19 cellular contexts compared by ENCODE assay signal in the genomic region with DNA sequence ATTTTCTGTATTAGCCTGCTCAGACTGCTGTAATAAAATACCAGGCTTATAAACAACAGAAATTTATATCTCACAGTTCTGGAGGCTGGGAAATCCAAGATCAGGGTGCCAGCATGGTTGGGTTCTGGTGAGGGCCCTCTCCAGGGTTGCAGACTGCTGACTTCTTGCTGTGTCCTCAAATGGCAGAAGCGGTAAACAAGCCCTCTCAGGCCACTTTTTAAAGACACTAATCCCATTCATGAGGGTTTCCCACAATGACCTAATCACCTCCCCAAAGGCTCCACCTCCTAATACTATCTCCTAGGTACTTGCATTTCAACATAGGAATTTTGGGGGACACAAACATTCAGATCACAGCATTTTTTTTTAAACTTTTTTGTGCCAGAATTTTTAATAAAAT.
A peak's percentile ranks its signal among the peaks of the same experiment; 100 is the strongest.
DNase-seq lines count a peak whose midpoint lies in the region; ATAC-seq and TF ChIP-seq lines count a peak whose summit lies in the region.
"Had no signal": no experiment of that assay in that cellular context is flagged by ENCODE, and none has a peak within 500 bp of the region (broad histone marks: within the 10 kb centered on the region; RNA-seq: fewer than 3 reads in every experiment).

No MANE protein-coding gene starts in this region.

- no peaks in the 10 kb centered on the region for H3K4me1 Mint-ChIP-seq in CD14-positive monocyte
- H3K4me1 Mint-ChIP-seq in neural progenitor cell = peaks cover 8% of the 10 kb centered on the region

- peaks cover 11% of the 10 kb centered on the region for H3K4me1 ChIP-seq in neural progenitor cell

- H3K27ac Mint-ChIP-seq in CD14-positive monocyte (peak overlapping the region in 4 of 7 donors; percentile 7 to 56 (median 25)), neural progenitor cell (no peak overlapping the region)

- no peak overlapping the region for H3K4me3 Mint-ChIP-seq in CD14-positive monocyte
- H3K4me3 Mint-ChIP-seq in neural progenitor cell = no peak overlapping the region
- H3K4me3 Mint-ChIP-seq: CD4-positive, alpha-beta memory T cell had no signal

- H3K36me3 Mint-ChIP-seq in CD14-positive monocyte (peaks cover 49 to 70% of the 10 kb centered on the region in 2 donors), neural progenitor cell (peaks cover 23% of the 10 kb centered on the region)

- no peaks in the 10 kb centered on the region for H3F3A ChIP-seq in neural progenitor cell (ENCODE audit: low read depth)

- no peak for ATAC-seq in HG02798 (IDR thresholded peaks at IDR 0.05; ENCODE audit: poor library complexity, unreplicated experiment)
- ATAC-seq: HCT116 had no signal

- DNase-seq in CD14-positive monocyte (ENCODE audit: low spot score) (no peak), amniotic epithelial cell (ENCODE audit: low read depth) (peak; percentile 18), foreskin melanocyte (peak; percentile 28), neural progenitor cell (ENCODE audit: low spot score) (peak; percentile 40), NCI-H1092 treated with DMSO at 0.1 percent for 48 hours (lab: John Stamatoyannopoulos, UW) (no peak), NOMO-1 treated with DMSO at 0.1 percent for 48 hours (lab: John Stamatoyannopoulos, UW; ENCODE audit: unreplicated experiment) (no peak), NCI-H2196 (lab: John Stamatoyannopoulos, UW; ENCODE audit: unreplicated experiment) (no peak)
- DNase-seq: CD4-positive, alpha-beta memory T cell; GF-D8; GOT3; KBM-7; NCI-H1105 treated with DMSO at 0.1 percent for 48 hours; NCI-H1694; NCI-H2081 treated with DMSO at 0.1 percent for 48 hours; NCI-H510A treated with DMSO at 0.1 percent for 48 hours; NCI-H774; PC-9 had no signal

- intact Hi-C loops in CD14-positive monocyte (cut with micrococcal nuclease) = no loop called here

- no peak overlapping the region for H3K27ac ChIP-seq in neural progenitor cell
- H3K27ac ChIP-seq: PC-9 had no signal

- no peaks in the 10 kb centered on the region for H3K27me3 ChIP-seq in neural progenitor cell

- H3K79me2 ChIP-seq in neural progenitor cell (ENCODE audit: low read depth) = no peaks in the 10 kb centered on the region

- H3K9me3 Mint-ChIP-seq in CD14-positive monocyte = no peaks in the 10 kb centered on the region
- H3K9me3 Mint-ChIP-seq in neural progenitor cell = no peaks in the 10 kb centered on the region
- H3K9me3 Mint-ChIP-seq: CD4-positive, alpha-beta memory T cell had no signal

- H3K4me2 ChIP-seq in neural progenitor cell = no peak overlapping the region
- H3K4me2 ChIP-seq: PC-9 had no signal

- no peak overlapping the region for H3K9ac ChIP-seq in neural progenitor cell

- H3K36me3 ChIP-seq in neural progenitor cell = no peaks in the 10 kb centered on the region

- TF ChIP-seq CTCF in CD14-positive monocyte (IDR thresholded peaks at IDR 0.05) (no peak), neural progenitor cell (IDR thresholded peaks at IDR 0.05) (no peak)

- H2AFZ ChIP-seq in neural progenitor cell (replicated peaks) = no peak overlapping the region
- H2AFZ ChIP-seq: PC-9 had no signal

- H3K9me3 ChIP-seq in neural progenitor cell (ENCODE audit: low read depth) = no peaks in the 10 kb centered on the region

- no peaks in the 10 kb centered on the region for H4K20me1 ChIP-seq in neural progenitor cell (ENCODE audit: low read depth)

- no peaks in the 10 kb centered on the region for H3K27me3 Mint-ChIP-seq in CD14-positive monocyte (ENCODE audit: low read depth in 3 of 3)
- H3K27me3 Mint-ChIP-seq in neural progenitor cell (ENCODE audit: insufficient read depth, low read depth) = no peaks in the 10 kb centered on the region
- H3K27me3 Mint-ChIP-seq: CD4-positive, alpha-beta memory T cell had no signal

- no peak overlapping the region for H3K4me3 ChIP-seq in neural progenitor cell
- H3K4me3 ChIP-seq: PC-9 had no signal

Comparison
In these comparisons a context has a peak if more than half of its experiments do, and no peak if none do; other contexts are left out.
1. DNase-seq: peak in amniotic epithelial cell (single experiment), foreskin melanocyte (single experiment) and neural progenitor cell (single experiment); none in CD14-positive monocyte (single experiment), NCI-H1092 treated with DMSO at 0.1 percent for 48 hours (single experiment), NOMO-1 treated with DMSO at 0.1 percent for 48 hours (single experiment) and NCI-H2196 (single experiment).